In genomic region chr12:91613223-91613779, GRCh38 we compare ENCODE assay signal across 24 cellular contexts.
"Had no signal": no experiment of that assay in that cellular context is flagged by ENCODE, and none has a peak within 500 bp of the region (broad histone marks: within the 10 kb centered on the region; RNA-seq: fewer than 3 reads in every experiment).

No MANE protein-coding gene starts in this region.

- H3K27me3 ChIP-seq: dorsolateral prefrontal cortex, esophagus squamous epithelium, gastrocnemius medialis, heart right ventricle, right lobe of liver, spleen, transverse colon had no signal

- H3K9ac ChIP-seq: parathyroid adenoma had no signal

- H3K9me3 ChIP-seq: esophagus squamous epithelium, gastrocnemius medialis, heart right ventricle, left ventricle myocardium inferior, lower lobe of right lung, prostate gland, right lobe of liver, spleen, thoracic aorta, transverse colon had no signal

- H3K27ac ChIP-seq: dorsolateral prefrontal cortex, esophagus squamous epithelium, gastrocnemius medialis, heart right ventricle, left ventricle myocardium inferior, lower lobe of right lung, parathyroid adenoma, right lobe of liver, spleen, thoracic aorta, transverse colon had no signal

- H3K4me3 ChIP-seq: dorsolateral prefrontal cortex, esophagus squamous epithelium, gastrocnemius medialis, heart right ventricle, left ventricle myocardium inferior, lower lobe of right lung, prostate gland, right lobe of liver, spleen, thoracic aorta, transverse colon had no signal

- DNase-seq: caudate nucleus; cortex of kidney; dorsolateral prefrontal cortex; effector CD8-positive, alpha-beta T cell; esophagus squamous epithelium; gastrocnemius medialis; heart right ventricle; hypothalamus; left ventricle myocardium inferior; lower lobe of right lung; mesendoderm; naive thymus-derived CD4-positive, alpha-beta T cell; nephron progenitor cell; right lobe of liver; spleen; stimulated activated CD4-positive, alpha-beta T cell treated with anti-CD3 and anti-CD28 coated beads, Interleukin-15, amount 100 ng/mL, for 24 hours; stimulated activated CD4-positive, alpha-beta T cell treated with anti-CD3 and anti-CD28 coated beads, Interleukin-1b, Interleukin-23, amount 100 ng/mL, for 48 hours; stimulated activated CD4-positive, alpha-beta T cell treated with anti-CD3 and anti-CD28 coated beads, Interleukin-4, amount 100 ng/mL, for 24 hours; stimulated activated naive CD8-positive, alpha-beta T cell treated with anti-CD3 and anti-CD28 coated beads, Interleukin-15, amount 100 ng/mL, for 72 hours; transverse colon had no signal

- H3K79me2 ChIP-seq: parathyroid adenoma had no signal

- H3K4me1 ChIP-seq: esophagus squamous epithelium, gastrocnemius medialis, heart right ventricle, left ventricle myocardium inferior, lower lobe of right lung, prostate gland, right lobe of liver, spleen, transverse colon had no signal

- H2AFZ ChIP-seq: parathyroid adenoma had no signal

- ATAC-seq: gastrocnemius medialis; heart right ventricle; lower lobe of right lung; naive thymus-derived CD4-positive, alpha-beta T cell; right lobe of liver; stimulated activated memory B cell treated with anti-CD40 and anti-IgM and Interleukin-4, amounts not matched to agents 10 μg/mL and 1 μg/mL and 100 μg/mL, for 72 hours; stimulated activated naive CD8-positive, alpha-beta T cell treated with anti-CD3 and anti-CD28 coated beads, Interleukin-15, amount 100 ng/mL, for 72 hours had no signal

- H3K36me3 ChIP-seq: esophagus squamous epithelium, gastrocnemius medialis, heart right ventricle, left ventricle myocardium inferior, lower lobe of right lung, prostate gland, right lobe of liver, spleen, thoracic aorta, transverse colon had no signal
